ENCODE assay signal across 16 cellular contexts in genomic region chr10:60666221-60666620, GRCh38.
DNase-seq lines count a peak whose midpoint lies in the region; ATAC-seq and TF ChIP-seq lines count a peak whose summit lies in the region.
"Had no signal": no experiment of that assay in that cellular context is flagged by ENCODE, and none has a peak within 500 bp of the region (broad histone marks: within the 10 kb centered on the region; RNA-seq: fewer than 3 reads in every experiment).

No MANE protein-coding gene starts in this region.

- H3K4me1 ChIP-seq in upper lobe of right lung = peaks cover 11% of the 10 kb centered on the region
- peaks cover 42% of the 10 kb centered on the region for H3K4me1 ChIP-seq in GM23338 (ENCODE audit: insufficient read depth)

- no peak overlapping the region for H3K4me3 Mint-ChIP-seq in stimulated activated naive CD8-positive, alpha-beta T cell treated with anti-CD3 and anti-CD28 coated beads, Interleukin-15, amount 100 ng/mL, for 72 hours
- no peak overlapping the region for H3K4me3 Mint-ChIP-seq in GM23338

- H3K27me3 ChIP-seq in upper lobe of right lung = no peaks in the 10 kb centered on the region
- no peaks in the 10 kb centered on the region for H3K27me3 ChIP-seq in GM23338 (ENCODE audit: insufficient read depth)
- H3K27me3 ChIP-seq: thyroid gland had no signal

- no peaks in the 10 kb centered on the region for H3K27me3 Mint-ChIP-seq in stimulated activated naive CD8-positive, alpha-beta T cell treated with anti-CD3 and anti-CD28 coated beads, Interleukin-15, amount 100 ng/mL, for 72 hours
- no peaks in the 10 kb centered on the region for H3K27me3 Mint-ChIP-seq in GM23338 (ENCODE audit: insufficient read depth, low read depth, poor library complexity)

- no peak overlapping the region for H3K27ac ChIP-seq in upper lobe of right lung
- no peak overlapping the region for H3K27ac ChIP-seq in GM23338 (ENCODE audit: low read depth)
- H3K27ac ChIP-seq: KMS-11, thyroid gland, WERI-Rb-1 had no signal

- H3K79me2 ChIP-seq in GM23338 (replicated peaks; ENCODE audit: insufficient read depth) = no peaks in the 10 kb centered on the region

- H3K4me2 ChIP-seq in GM23338 = no peak overlapping the region
- H3K4me2 ChIP-seq: KMS-11 had no signal

- no peak overlapping the region for H3K27ac Mint-ChIP-seq in stimulated activated naive CD8-positive, alpha-beta T cell treated with anti-CD3 and anti-CD28 coated beads, Interleukin-15, amount 100 ng/mL, for 72 hours
- H3K27ac Mint-ChIP-seq in GM23338 = no peak overlapping the region

- no peaks in the 10 kb centered on the region for H3K9me3 ChIP-seq in upper lobe of right lung
- H3K9me3 ChIP-seq: thyroid gland had no signal

- H3F3A ChIP-seq in GM23338 (replicated peaks; ENCODE audit: low read depth) = no peaks in the 10 kb centered on the region

- no peaks in the 10 kb centered on the region for H3K9me2 ChIP-seq in GM23338 (ENCODE audit: insufficient read depth)

- peak; percentile 39 for ATAC-seq in stimulated activated naive CD8-positive, alpha-beta T cell treated with anti-CD3 and anti-CD28 coated beads, Interleukin-15, amount 100 ng/mL, for 72 hours
- ATAC-seq in stimulated activated naive CD8-positive, alpha-beta T cell treated with anti-CD3 and anti-CD28 coated beads, Interleukin-15, Interleukin-2, amounts not matched to agents 100 U/mL and 50 U/mL, for 24 hours = no peak
- ATAC-seq in upper lobe of right lung = peak; percentile 89
- ATAC-seq in GM23338 = no peak
- ATAC-seq in HG02981 (IDR thresholded peaks at IDR 0.05; ENCODE audit: unreplicated experiment) = no peak
- ATAC-seq in GM18868 (IDR thresholded peaks at IDR 0.05; ENCODE audit: unreplicated experiment) = no peak

- no peak for TF ChIP-seq CTCF in epithelial cell of esophagus (IDR thresholded peaks at IDR 0.05; ENCODE audit: insufficient read depth, low read depth, low read length, missing control alignments)
- TF ChIP-seq CTCF in upper lobe of right lung (IDR thresholded peaks at IDR 0.05) = no peak
- TF ChIP-seq CTCF in GM23338 (conservative IDR thresholded peaks at IDR 0.05; ENCODE audit: low read depth in 2 of 2) = no peak

- peaks cover 2% of the 10 kb centered on the region in 2 donors for H3K9me3 Mint-ChIP-seq in stimulated activated naive CD8-positive, alpha-beta T cell treated with anti-CD3 and anti-CD28 coated beads, Interleukin-15, amount 100 ng/mL, for 72 hours
- H3K9me3 Mint-ChIP-seq in GM23338 = no peaks in the 10 kb centered on the region

- no peak for DNase-seq in stimulated activated naive CD8-positive, alpha-beta T cell treated with anti-CD3 and anti-CD28 coated beads, Interleukin-15, amount 100 ng/mL, for 72 hours
- no peak for DNase-seq in stimulated activated naive CD8-positive, alpha-beta T cell treated with anti-CD3 and anti-CD28 coated beads, Interleukin-15, Interleukin-2, amounts not matched to agents 100 U/mL and 50 U/mL, for 24 hours
- DNase-seq in NOMO-1 treated with DMSO at 0.1 percent for 48 hours (lab: John Stamatoyannopoulos, UW; ENCODE audit: unreplicated experiment) (peak; percentile 96), epithelial cell of esophagus (ENCODE audit: low read depth) (peak; percentile 94), upper lobe of right lung (peak; percentile 65), GM23338 (ENCODE audit: low spot score) (no peak)
- DNase-seq: cerebellar nuclear complex; HCEC 1CT; left cardiac atrium; NCI-H2081 treated with DMSO at 0.1 percent for 48 hours; stimulated activated CD8-positive, alpha-beta memory T cell treated with anti-CD3 and anti-CD28 coated beads, Interleukin-4, amount 100 ng/mL, for 48 hours; thyroid gland; WERI-Rb-1 had no signal

- no peak overlapping the region for H2AFZ ChIP-seq in GM23338

- intact Hi-C loops in upper lobe of right lung (cut with DNase I) = no loop called here

- no peaks in the 10 kb centered on the region for H3K36me3 ChIP-seq in upper lobe of right lung
- H3K36me3 ChIP-seq in GM23338 (ENCODE audit: insufficient read depth) = no peaks in the 10 kb centered on the region
- H3K36me3 ChIP-seq: thyroid gland, WERI-Rb-1 had no signal

- H4K20me1 ChIP-seq in GM23338 (replicated peaks; ENCODE audit: insufficient read depth) = no peaks in the 10 kb centered on the region

- no peak overlapping the region for H3K4me3 ChIP-seq in epithelial cell of esophagus (ENCODE audit: low read length)
- no peak overlapping the region for H3K4me3 ChIP-seq in upper lobe of right lung
- no peak overlapping the region for H3K4me3 ChIP-seq in GM23338
- H3K4me3 ChIP-seq: thyroid gland had no signal

- no peaks in the 10 kb centered on the region for H3K36me3 Mint-ChIP-seq in GM23338 (ENCODE audit: low read depth)

- no peaks in the 10 kb centered on the region for H3K4me1 Mint-ChIP-seq in stimulated activated naive CD8-positive, alpha-beta T cell treated with anti-CD3 and anti-CD28 coated beads, Interleukin-15, amount 100 ng/mL, for 72 hours
- H3K4me1 Mint-ChIP-seq in GM23338 = peaks cover 47% of the 10 kb centered on the region

TF ChIP-seq in GM23338, 12 proteins besides CTCF, POLR2A, EP300 and RAD21:
- TF ChIP-seq STAT1 (IDR thresholded peaks at IDR 0.05; ENCODE audit: unreplicated experiment) (no peak), NANOG (IDR thresholded peaks at IDR 0.05; ENCODE audit: borderline replicate concordance) (no peak), EZH2phosphoT487 (IDR thresholded peaks at IDR 0.05; ENCODE audit: unreplicated experiment) (no peak), ETS1 (IDR thresholded peaks at IDR 0.05) (no peak)
TF ChIP-seq in GM23338: peak in this region for 0.

Comparison
In these comparisons a context has a peak if more than half of its experiments do, and no peak if none do; other contexts are left out.
1. ATAC-seq: peak in stimulated activated naive CD8-positive, alpha-beta T cell treated with anti-CD3 and anti-CD28 coated beads, Interleukin-15, amount 100 ng/mL, for 72 hours (single experiment) and upper lobe of right lung (single experiment); none in stimulated activated naive CD8-positive, alpha-beta T cell treated with anti-CD3 and anti-CD28 coated beads, Interleukin-15, Interleukin-2, amounts not matched to agents 100 U/mL and 50 U/mL, for 24 hours (single experiment), GM23338 (single experiment), HG02981 (single experiment) and GM18868 (single experiment).
2. DNase-seq: peak in NOMO-1 treated with DMSO at 0.1 percent for 48 hours (single experiment), epithelial cell of esophagus (single experiment) and upper lobe of right lung (single experiment); none in stimulated activated naive CD8-positive, alpha-beta T cell treated with anti-CD3 and anti-CD28 coated beads, Interleukin-15, amount 100 ng/mL, for 72 hours (0 of 2), stimulated activated naive CD8-positive, alpha-beta T cell treated with anti-CD3 and anti-CD28 coated beads, Interleukin-15, Interleukin-2, amounts not matched to agents 100 U/mL and 50 U/mL, for 24 hours (single experiment) and GM23338 (single experiment).